In genomic region chr21:42818328-42818749, GRCh38 we compare ENCODE assay signal across 8 cellular contexts.
DNase-seq lines count a peak whose midpoint lies in the region; ATAC-seq and TF ChIP-seq lines count a peak whose summit lies in the region.

No MANE protein-coding gene starts in this region.

- H3K4me1 Mint-ChIP-seq in activated CD8-positive, alpha-beta memory T cell treated with anti-CD3 and anti-CD28 coated beads, Interleukin-2, amount 10 ng/mL, durations not matched to agents 7 days and 5 days: peaks cover 4% of the 10 kb centered on the region
- H3K4me1 Mint-ChIP-seq in naive B cell: peaks cover 0 to 4% (median 0%) of the 10 kb centered on the region in 3 donors

- CTCF ChIA-PET in activated CD8-positive, alpha-beta memory T cell treated with anti-CD3 and anti-CD28 coated beads, Interleukin-2, amount 10 ng/mL, durations not matched to agents 7 days and 5 days (lab: Charles Lee): interaction anchor here (0.7 to 2.3 kb wide), 6 partner anchors 11 to 225 kb away, joined by 3 to 12 read pairs (median 4); no protein-coding TSS in a partner anchor

- DNase-seq in GF-D8 (lab: John Stamatoyannopoulos, UW): peak; percentile 41
- peak; percentile 1 for DNase-seq in NCI-H446 treated with DMSO at 0.1 percent for 48 hours (lab: John Stamatoyannopoulos, UW)
- DNase-seq in activated CD8-positive, alpha-beta memory T cell treated with anti-CD3 and anti-CD28 coated beads, Interleukin-2, amount 10 ng/mL, durations not matched to agents 7 days and 5 days: peak; percentile 67
- peak; percentile 30 for DNase-seq in epidermal melanocyte (ENCODE audit: insufficient read length, low spot score)
- DNase-seq in naive B cell: peak; percentile 48
- no peak for DNase-seq in thoracic aorta (ENCODE audit: low spot score)
- DNase-seq in HuH-7.5 (ENCODE audit: low spot score): no peak

- H3K36me3 ChIP-seq in thoracic aorta: no peaks in the 10 kb centered on the region

- no peak overlapping the region for H3K27ac ChIP-seq in thoracic aorta

- no peaks in the 10 kb centered on the region for H3K27me3 ChIP-seq in thoracic aorta (replicated peaks; ENCODE audit: insufficient read depth)

- no peak overlapping the region for H3K4me3 ChIP-seq in thoracic aorta

- peak; percentile 68 for ATAC-seq in activated CD8-positive, alpha-beta memory T cell treated with anti-CD3 and anti-CD28 coated beads, Interleukin-2, amount 10 ng/mL, durations not matched to agents 7 days and 5 days
- ATAC-seq in naive B cell (ENCODE audit: low read depth in 2 of 2): peak; percentile 72 to 76
- ATAC-seq in thoracic aorta (ENCODE audit: insufficient number of reproducible peaks, low FRiP score, low read depth): no peak
- ATAC-seq in HG03175 (IDR thresholded peaks at IDR 0.05; ENCODE audit: unreplicated experiment): no peak

- peaks cover 7% of the 10 kb centered on the region for H3K27me3 Mint-ChIP-seq in activated CD8-positive, alpha-beta memory T cell treated with anti-CD3 and anti-CD28 coated beads, Interleukin-2, amount 10 ng/mL, durations not matched to agents 7 days and 5 days
- peaks cover 0 to 4% (median 0%) of the 10 kb centered on the region in 3 donors for H3K27me3 Mint-ChIP-seq in naive B cell

- no peak overlapping the region for H3K4me3 Mint-ChIP-seq in activated CD8-positive, alpha-beta memory T cell treated with anti-CD3 and anti-CD28 coated beads, Interleukin-2, amount 10 ng/mL, durations not matched to agents 7 days and 5 days
- H3K4me3 Mint-ChIP-seq in naive B cell: no peak overlapping the region

- H3K36me3 Mint-ChIP-seq in activated CD8-positive, alpha-beta memory T cell treated with anti-CD3 and anti-CD28 coated beads, Interleukin-2, amount 10 ng/mL, durations not matched to agents 7 days and 5 days: peaks cover 5% of the 10 kb centered on the region
- H3K36me3 Mint-ChIP-seq in naive B cell: no peaks in the 10 kb centered on the region

- H3K27ac Mint-ChIP-seq in activated CD8-positive, alpha-beta memory T cell treated with anti-CD3 and anti-CD28 coated beads, Interleukin-2, amount 10 ng/mL, durations not matched to agents 7 days and 5 days: no peak overlapping the region
- peak overlapping the region in 2 of 6 donors; percentile 60 to 74 for H3K27ac Mint-ChIP-seq in naive B cell

- no peaks in the 10 kb centered on the region for H3K9me3 ChIP-seq in thoracic aorta

- H3K9me3 Mint-ChIP-seq in activated CD8-positive, alpha-beta memory T cell treated with anti-CD3 and anti-CD28 coated beads, Interleukin-2, amount 10 ng/mL, durations not matched to agents 7 days and 5 days (ENCODE audit: low read depth): peaks cover 7% of the 10 kb centered on the region
- peaks cover 0 to 4% (median 0%) of the 10 kb centered on the region in 7 donors for H3K9me3 Mint-ChIP-seq in naive B cell

- H3K4me1 ChIP-seq in thoracic aorta (ENCODE audit: control insufficient read depth in 1 of 2, low read depth in 2 of 2): no peaks in the 10 kb centered on the region

- peak; percentile 49 for TF ChIP-seq CTCF in thoracic aorta (IDR thresholded peaks at IDR 0.05)

Comparison
In these comparisons a context has a peak if more than half of its experiments do, and no peak if none do; other contexts are left out.
1. DNase-seq: peak in GF-D8 (single experiment), NCI-H446 treated with DMSO at 0.1 percent for 48 hours (single experiment), activated CD8-positive, alpha-beta memory T cell treated with anti-CD3 and anti-CD28 coated beads, Interleukin-2, amount 10 ng/mL, durations not matched to agents 7 days and 5 days (single experiment), epidermal melanocyte (single experiment) and naive B cell (single experiment); none in thoracic aorta (single experiment) and HuH-7.5 (single experiment).
2. ATAC-seq: peak in activated CD8-positive, alpha-beta memory T cell treated with anti-CD3 and anti-CD28 coated beads, Interleukin-2, amount 10 ng/mL, durations not matched to agents 7 days and 5 days (single experiment) and naive B cell (2 of 2); none in thoracic aorta (single experiment) and HG03175 (single experiment).